13 cellular contexts compared by ENCODE assay signal in the genomic region with DNA sequence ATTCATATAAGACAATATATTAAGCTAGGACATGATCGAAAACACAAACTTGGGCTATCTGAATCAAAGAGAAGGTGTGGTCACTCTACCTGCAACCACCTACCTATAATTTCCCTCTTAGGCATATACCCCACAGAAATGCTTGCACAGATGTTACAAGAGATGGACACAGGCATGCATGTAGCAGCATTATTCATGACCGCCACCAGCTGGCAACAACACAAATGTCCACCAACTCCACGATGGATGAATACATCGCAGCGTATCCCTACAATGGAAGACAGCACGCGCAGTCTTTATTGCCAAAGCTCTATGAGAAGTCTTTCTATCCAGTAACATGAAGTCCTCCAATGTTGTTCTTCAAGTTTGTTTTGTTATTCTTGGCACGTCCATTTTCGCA.
DNase-seq lines count a peak whose midpoint lies in the region; ATAC-seq and TF ChIP-seq lines count a peak whose summit lies in the region.
"Had no signal": no experiment of that assay in that cellular context is flagged by ENCODE, and none has a peak within 500 bp of the region (broad histone marks: within the 10 kb centered on the region; RNA-seq: fewer than 3 reads in every experiment).

No MANE protein-coding gene starts in this region.

- no peak for TF ChIP-seq POLR2A in NB4 (IDR thresholded peaks at IDR 0.05; ENCODE audit: extremely low read depth, insufficient read length)

- TF ChIP-seq CTCF in NB4 (IDR thresholded peaks at IDR 0.05; ENCODE audit: low read depth, low read length) (peak; percentile 6), fibroblast of villous mesenchyme (IDR thresholded peaks at IDR 0.05; ENCODE audit: insufficient read depth, low read depth, low read length) (peak; percentile 16), psoas muscle (IDR thresholded peaks at IDR 0.05) (no peak)

- no peak for ATAC-seq in psoas muscle
- ATAC-seq: body of pancreas had no signal

- WGBS in psoas muscle, 3 donors: 77 to 79% (median 79%) methylated on average over 9 of the region's 9 CpGs

- H3K27ac ChIP-seq in psoas muscle: no peak overlapping the region
- H3K27ac ChIP-seq: body of pancreas, thoracic aorta had no signal

- H3K9me3 ChIP-seq in psoas muscle: no peaks in the 10 kb centered on the region
- H3K9me3 ChIP-seq: body of pancreas, thoracic aorta had no signal

- no peaks in the 10 kb centered on the region for H3K27me3 ChIP-seq in psoas muscle (ENCODE audit: insufficient read depth in 3 of 3, low read length in 2 of 3)
- H3K27me3 ChIP-seq: body of pancreas had no signal

- DNase-seq in DMS153 (lab: John Stamatoyannopoulos, UW): peak; percentile 58
- DNase-seq in NB4 (ENCODE audit: low read depth): peak; percentile 11
- DNase-seq in SHP77 (lab: John Stamatoyannopoulos, UW): peak; percentile 63 to 68
- no peak for DNase-seq in fibroblast of villous mesenchyme (ENCODE audit: low read depth)
- no peak for DNase-seq in iPS-NIHi11 (ENCODE audit: low spot score)
- no peak for DNase-seq in GM19238 (ENCODE audit: insufficient read length, low spot score)
- no peak for DNase-seq in activated CD4-positive, alpha-beta T cell treated with anti-CD3 and anti-CD28 coated beads, Interleukin-2, amount 50 U/mL, for 4 hours
- no peak for DNase-seq in psoas muscle
- DNase-seq: activated CD4-positive, alpha-beta T cell treated with anti-CD3 and anti-CD28 coated beads, Interleukin-2, amount 50 U/mL, for 1 hour; activated T-cell treated with anti-CD3 and anti-CD28 coated beads, Interleukin-2, amount 50 U/mL, for 1 hour; body of pancreas; stimulated activated CD4-positive, alpha-beta T cell treated with anti-CD3 and anti-CD28 coated beads, Interleukin-4, amount 100 ng/mL, for 4 hours had no signal

- H3K4me1 ChIP-seq in psoas muscle: no peaks in the 10 kb centered on the region
- H3K4me1 ChIP-seq: body of pancreas had no signal

- no peaks in the 10 kb centered on the region for H3K36me3 ChIP-seq in psoas muscle (ENCODE audit: insufficient read depth in 1 of 2, low read depth in 1 of 2)
- H3K36me3 ChIP-seq: thoracic aorta had no signal

- intact Hi-C loops in psoas muscle (cut with DNase I): no loop called here

- H3K4me3 ChIP-seq in NB4 (ENCODE audit: low read depth, low read length) (no peak overlapping the region), fibroblast of villous mesenchyme (ENCODE audit: low read depth, low read length) (no peak overlapping the region), psoas muscle (no peak overlapping the region)
- H3K4me3 ChIP-seq: body of pancreas, thoracic aorta had no signal

Comparison
In these comparisons a context has a peak if more than half of its experiments do, and no peak if none do; other contexts are left out.
1. DNase-seq: peak in DMS153 (single experiment), NB4 (single experiment) and SHP77 (2 of 2); none in fibroblast of villous mesenchyme (single experiment), iPS-NIHi11 (single experiment), GM19238 (single experiment), activated CD4-positive, alpha-beta T cell treated with anti-CD3 and anti-CD28 coated beads, Interleukin-2, amount 50 U/mL, for 4 hours (0 of 2) and psoas muscle (0 of 2).